12 cellular contexts compared by ENCODE assay signal in genomic region chr10:109892885-109893284, GRCh38. TPM values are rescaled to one million over a fixed set of nuclear protein-coding genes. Genes with fewer than 3 reads are reported as not detected.
DNase-seq lines count a peak whose midpoint lies in the region; ATAC-seq and TF ChIP-seq lines count a peak whose summit lies in the region.
"Had no signal": no experiment of that assay in that cellular context is flagged by ENCODE, and none has a peak within 500 bp of the region (broad histone marks: within the 10 kb centered on the region; RNA-seq: fewer than 3 reads in every experiment).

No MANE protein-coding gene starts in this region.

- H3K27ac ChIP-seq in left ventricle myocardium inferior (replicated peaks) (peak overlapping the region; percentile 84), body of pancreas (peak overlapping the region in 3 of 4 donors; percentile 9 to 60 (median 42)), layer of hippocampus (ENCODE audit: low read depth, low read length) (peak overlapping the region; percentile 35), uterus (peak overlapping the region; percentile 61 to 67), spleen (peak overlapping the region in 2 of 8 donors; percentile 19 to 35)
- H3K27ac ChIP-seq: BLaER1 had no signal

- no peak overlapping the region for H3K4me3 ChIP-seq in left ventricle myocardium inferior
- H3K4me3 ChIP-seq in body of pancreas = no peak overlapping the region
- no peak overlapping the region for H3K4me3 ChIP-seq in uterus
- H3K4me3 ChIP-seq in spleen = no peak overlapping the region
- H3K4me3 ChIP-seq: BLaER1, pancreas had no signal

- in situ Hi-C loops in GM13976 (cut with MboI; ENCODE audit: low sequenced_read_pairs, unreplicated experiment) = no loop called here

- DNase-seq in left ventricle myocardium inferior = no peak
- DNase-seq in Right ventricle myocardium inferior (ENCODE audit: missing footprints) = no peak
- DNase-seq in body of pancreas = no peak
- DNase-seq in uterus = peak; percentile 50 to 62
- no peak for DNase-seq in GM13976 (ENCODE audit: low spot score)
- no peak for DNase-seq in spleen
- DNase-seq in MV-4-11 (lab: John Stamatoyannopoulos, UW) = no peak
- DNase-seq: pancreas; stimulated activated naive B cell treated with anti-CD40 and anti-IgM and Interleukin-4, amounts not matched to agents 10 μg/mL and 1 μg/mL and 100 μg/mL, for 72 hours had no signal

- H3K36me3 ChIP-seq in left ventricle myocardium inferior = peaks cover 18% of the 10 kb centered on the region
- H3K36me3 ChIP-seq in body of pancreas (replicated peaks in 1 of 2; ENCODE audit: insufficient read depth in 1 of 2, low read depth in 2 of 2) = peaks cover 0 to 2% of the 10 kb centered on the region in 2 donors
- H3K36me3 ChIP-seq in uterus = no peaks in the 10 kb centered on the region
- peaks cover 0 to 75% (median 29%) of the 10 kb centered on the region in 6 donors for H3K36me3 ChIP-seq in spleen

- ATAC-seq in Right ventricle myocardium inferior (no peak), body of pancreas (no peak)
- ATAC-seq: Panc1; stimulated activated naive B cell treated with anti-CD40 and anti-IgM and Interleukin-4, amounts not matched to agents 10 μg/mL and 1 μg/mL and 100 μg/mL, for 72 hours had no signal

- WGBS in body of pancreas, 2 donors = 43 to 44% methylated on average over 9 of the region's 9 CpGs
- WGBS in spleen, 5 donors = 84 to 95% (median 91%) methylated on average over 9 of the region's 9 CpGs

- TF ChIP-seq CTCF in left ventricle myocardium inferior (IDR thresholded peaks at IDR 0.05; ENCODE audit: borderline replicate concordance) (no peak), body of pancreas (IDR thresholded peaks at IDR 0.05) (no peak), uterus (IDR thresholded peaks at IDR 0.05) (no peak), GM13976 (IDR thresholded peaks at IDR 0.05; ENCODE audit: borderline replicate concordance, control extremely low read depth, extremely low read depth, insufficient read depth, missing control alignments) (no peak), spleen (IDR thresholded peaks at IDR 0.05 in 8 of 11, conservative IDR thresholded peaks at IDR 0.05 in 3 of 11) (no peak)

- no peaks in the 10 kb centered on the region for H3K27me3 ChIP-seq in left ventricle myocardium inferior (ENCODE audit: low read depth)
- H3K27me3 ChIP-seq in body of pancreas = no peaks in the 10 kb centered on the region
- H3K27me3 ChIP-seq in layer of hippocampus (ENCODE audit: control insufficient read depth, insufficient read depth, low read length) = no peaks in the 10 kb centered on the region
- H3K27me3 ChIP-seq in uterus = no peaks in the 10 kb centered on the region
- H3K27me3 ChIP-seq in spleen (replicated peaks in 1 of 7) = no peaks in the 10 kb centered on the region
- H3K27me3 ChIP-seq: BLaER1, pancreas had no signal

- TF ChIP-seq POLR2A in body of pancreas (IDR thresholded peaks at IDR 0.05) (no peak), uterus (IDR thresholded peaks at IDR 0.05) (no peak), spleen (IDR thresholded peaks at IDR 0.05) (no peak)

- intact Hi-C loops in left ventricle myocardium inferior (cut with micrococcal nuclease) = no loop called here
- intact Hi-C loops in Right ventricle myocardium inferior (cut with DNase I) = no loop called here
- intact Hi-C loops in body of pancreas (cut with DNase I) = no loop called here
- intact Hi-C loops in uterus (cut with DNase I; ENCODE audit: low total_unique reads) = no loop called here
- intact Hi-C loops in spleen (cut with DNase I; ENCODE audit: low total_unique reads) = no loop called here

- H3K9me3 ChIP-seq in left ventricle myocardium inferior (replicated peaks) (no peaks in the 10 kb centered on the region), body of pancreas (no peaks in the 10 kb centered on the region), uterus (no peaks in the 10 kb centered on the region), spleen (no peaks in the 10 kb centered on the region)
- H3K9me3 ChIP-seq: BLaER1, pancreas had no signal

- H3K4me1 ChIP-seq in left ventricle myocardium inferior = peaks cover 86% of the 10 kb centered on the region
- peaks cover 62% of the 10 kb centered on the region for H3K4me1 ChIP-seq in body of pancreas
- H3K4me1 ChIP-seq in uterus = peaks cover 0 to 11% of the 10 kb centered on the region in 2 donors
- peaks cover 0 to 45% (median 24%) of the 10 kb centered on the region in 6 donors for H3K4me1 ChIP-seq in spleen

RNA-seq across cellular contexts. Expression of gene XPNPEP1, which starts 30.4 kb away (rescaled TPM):
- total RNA-seq in left ventricle myocardium inferior = 35.7 TPM
- 43.6 TPM for total RNA-seq in Right ventricle myocardium inferior
- total RNA-seq in body of pancreas = 100 to 1,000 TPM in 1 of 2 donors, 10 to 100 TPM in 1; 77.6 to 104 TPM
- 100 to 1,000 TPM in 2 of 4 donors, 10 to 100 TPM in 2; 41.0 to 188 (median 92.0) TPM for total RNA-seq in uterus
- 10 to 100 TPM; 51.0 to 97.1 (median 64.8) TPM for total RNA-seq in spleen
- 10 to 100 TPM; 23.1 to 29.5 (median 26.2) TPM for polyA plus RNA-seq in spleen

Comparison
In these comparisons a context has a peak if more than half of its experiments do, and no peak if none do; other contexts are left out.
1. DNase-seq: peak in uterus (2 of 2); none in left ventricle myocardium inferior (single experiment), Right ventricle myocardium inferior (single experiment), body of pancreas (0 of 4), GM13976 (single experiment), spleen (single experiment) and MV-4-11 (single experiment).